In the genomic region with DNA sequence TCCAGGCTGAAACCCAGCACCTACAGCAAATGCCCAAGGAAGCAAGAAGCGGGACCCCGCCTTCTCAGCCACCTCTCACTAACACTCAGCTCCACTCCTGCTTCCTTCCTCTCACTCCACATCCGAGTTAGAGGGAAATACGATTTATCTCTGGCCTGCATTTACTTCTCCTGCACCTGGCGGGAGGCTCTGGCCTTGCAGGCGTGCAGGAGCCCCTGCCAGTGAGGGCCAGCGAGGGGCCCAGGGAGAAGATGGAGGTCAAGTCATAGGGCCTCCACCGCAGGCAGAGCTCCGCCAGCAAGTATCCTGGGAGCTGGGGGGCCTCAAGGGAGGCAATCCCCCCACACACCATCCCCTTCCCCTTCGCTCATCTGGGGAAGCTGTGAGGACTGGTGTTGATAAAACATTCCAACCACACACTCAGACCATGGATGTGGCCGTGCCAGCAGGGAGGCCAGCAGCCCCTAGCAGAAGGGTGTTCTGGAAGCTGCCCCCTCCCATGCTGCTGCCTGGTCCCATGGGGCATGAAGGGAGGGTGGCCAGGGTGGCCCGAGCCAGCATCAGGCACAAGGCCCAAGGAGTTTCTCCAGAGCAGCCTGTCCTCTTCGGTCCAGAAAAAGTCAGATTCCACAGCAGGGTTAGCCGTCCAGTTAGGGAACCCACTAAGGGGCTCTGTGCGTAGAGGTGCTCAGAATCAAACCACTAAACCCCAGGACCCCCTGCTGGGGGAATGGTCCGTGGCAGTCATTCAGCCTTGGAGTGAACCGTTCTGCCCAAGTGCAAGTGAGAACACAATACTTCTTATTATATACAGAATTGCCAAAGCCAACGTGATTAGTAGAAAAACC, we compare ENCODE assay signal across 11 cellular contexts.
DNase-seq lines count a peak whose midpoint lies in the region; TF ChIP-seq lines count a peak whose summit lies in the region.
"Had no signal": no experiment of that assay in that cellular context is flagged by ENCODE, and none has a peak within 500 bp of the region (broad histone marks: within the 10 kb centered on the region; RNA-seq: fewer than 3 reads in every experiment).

No MANE protein-coding gene starts in this region.

- intact Hi-C loops in adrenal gland (cut with DNase I), result loop anchor here (10.0 kb wide), 1 partner anchor 85 kb away; no protein-coding TSS in a partner anchor
- intact Hi-C loops in Calu3 (cut with micrococcal nuclease; ENCODE audit: unreplicated experiment), result no loop called here

- H3K4me3 Mint-ChIP-seq in Calu3 (ENCODE audit: low read depth, unreplicated experiment), result no peak overlapping the region

- H3K9ac ChIP-seq in BLaER1 treated with 17β-estradiol and CSF1 and Interleukin-3, amounts not matched to agents 10 nM and 100 nM, result peak overlapping the region in 10 of 11 experiments; percentile 4 to 63 (median 34); a peak in 14 of 22 replicates
- H3K9ac ChIP-seq in skeletal muscle satellite cell (ENCODE audit: low read depth, low read length), result peak overlapping the region; percentile 59

- peak overlapping the region in 3 of 10 experiments; percentile 1 to 43 (median 2); a peak in 4 of 20 replicates for H3K4me3 ChIP-seq in BLaER1 treated with 17β-estradiol and CSF1 and Interleukin-3, amounts not matched to agents 10 nM and 100 nM
- H3K4me3 ChIP-seq in adrenal gland (peak overlapping the region in 1 of 4 donors; percentile 37), skeletal muscle satellite cell (ENCODE audit: low read length) (peak overlapping the region; percentile 50)

- H3K36me3 ChIP-seq in BLaER1 treated with 17β-estradiol and CSF1 and Interleukin-3, amounts not matched to agents 10 nM and 100 nM, result peaks cover under 1 to 15% (median 5%) of the 10 kb centered on the region in 11 experiments; a peak in 15 of 22 replicates
- H3K36me3 ChIP-seq in adrenal gland (replicated peaks in 1 of 2) (no peaks in the 10 kb centered on the region), skeletal muscle satellite cell (ENCODE audit: insufficient read depth, low read length) (no peaks in the 10 kb centered on the region)

- H3K4me1 Mint-ChIP-seq in Calu3 (ENCODE audit: low read depth, unreplicated experiment), result no peaks in the 10 kb centered on the region

- H3K4me2 ChIP-seq in BLaER1 treated with 17β-estradiol and CSF1 and Interleukin-3, amounts not matched to agents 10 nM and 100 nM, result peak overlapping the region; percentile 74 to 97 (median 89)
- H3K4me2 ChIP-seq in skeletal muscle satellite cell (ENCODE audit: low read length), result peak overlapping the region; percentile 76

- no peak for TF ChIP-seq POLR2A in adrenal gland (IDR thresholded peaks at IDR 0.05)

- H3K27ac Mint-ChIP-seq in Calu3 (ENCODE audit: unreplicated experiment), result no peak overlapping the region

- DNase-seq in adrenal gland (peak; percentile 0 to 52 (median 21)), islet precursor cell (peak; percentile 44), GM10266 (ENCODE audit: extremely low spot score) (no peak), Calu3 (no peak), A172 (ENCODE audit: low spot score) (no peak)
- no peak for DNase-seq in effector CD8-positive, alpha-beta T cell (lab: John Stamatoyannopoulos, UW)
- DNase-seq: H7, NCI-H2081, SHP77 treated with DMSO at 0.1 percent for 48 hours had no signal

- H3K27ac ChIP-seq in BLaER1 treated with 17β-estradiol and CSF1 and Interleukin-3, amounts not matched to agents 10 nM and 100 nM, result peak overlapping the region in 8 of 11 experiments; percentile 22 to 66 (median 45); a peak in 16 of 22 replicates
- H3K27ac ChIP-seq in adrenal gland, result peak overlapping the region in 4 of 5 donors; percentile 56 to 86 (median 77)

- H3K27me3 ChIP-seq in BLaER1 treated with 17β-estradiol and CSF1 and Interleukin-3, amounts not matched to agents 10 nM and 100 nM, result 0 out of 22 replicates have a peak, but pooled peaks cover 0 to 3% (median 0%) of the 10 kb centered on the region in 11 experiments
- H3K27me3 ChIP-seq in adrenal gland (no peaks in the 10 kb centered on the region), skeletal muscle satellite cell (ENCODE audit: control insufficient read depth, insufficient read depth, low read length) (no peaks in the 10 kb centered on the region)

- no peaks in the 10 kb centered on the region for H3K36me3 Mint-ChIP-seq in Calu3 (ENCODE audit: insufficient read depth, unreplicated experiment)

- H3K9me3 ChIP-seq in BLaER1 treated with 17β-estradiol and CSF1 and Interleukin-3, amounts not matched to agents 10 nM and 100 nM (replicated peaks in 1 of 11), result peaks cover 1 to 9% (median 6%) of the 10 kb centered on the region in 11 experiments; a peak in 21 of 22 replicates
- H3K9me3 ChIP-seq in adrenal gland (replicated peaks in 1 of 3) (no peaks in the 10 kb centered on the region), skeletal muscle satellite cell (replicated peaks; ENCODE audit: low read length) (no peaks in the 10 kb centered on the region)

- TF ChIP-seq CTCF in adrenal gland (IDR thresholded peaks at IDR 0.05), result no peak
- TF ChIP-seq CTCF in GM10266 (IDR thresholded peaks at IDR 0.05; ENCODE audit: control insufficient read depth, insufficient read depth, low read depth, missing control alignments), result no peak
- TF ChIP-seq CTCF in Calu3 (IDR thresholded peaks at IDR 0.05; ENCODE audit: unreplicated experiment), result no peak

- CTCF ChIA-PET in Calu3 (lab: Charles Lee), result no interaction called here

- H3K9me3 Mint-ChIP-seq in Calu3 (ENCODE audit: low read depth, unreplicated experiment), result no peaks in the 10 kb centered on the region

- BruUV-seq in Calu3 (replicated peaks; lab: Mats Ljungman, UMichigan), result no TSS peak

- peaks cover 69 to 97% (median 95%) of the 10 kb centered on the region in 10 experiments for H3K4me1 ChIP-seq in BLaER1 treated with 17β-estradiol and CSF1 and Interleukin-3, amounts not matched to agents 10 nM and 100 nM
- H3K4me1 ChIP-seq in adrenal gland (replicated peaks in 1 of 2) (peaks cover 21 to 74% of the 10 kb centered on the region in 2 donors), skeletal muscle satellite cell (ENCODE audit: control insufficient read depth, insufficient read depth, low read length) (peaks cover 33% of the 10 kb centered on the region)

- WGBS in adrenal gland, 4 donors, result 71 to 82% (median 73%) methylated on average over 13 to 18 of the region's 18 CpGs

- no peaks in the 10 kb centered on the region for H3K27me3 Mint-ChIP-seq in Calu3 (ENCODE audit: unreplicated experiment)

- peaks cover 46 to 100% (median 94%) of the 10 kb centered on the region in 11 experiments for H4K20me1 ChIP-seq in BLaER1 treated with 17β-estradiol and CSF1 and Interleukin-3, amounts not matched to agents 10 nM and 100 nM

Comparison
In these comparisons a context has a peak if more than half of its experiments do, and no peak if none do; other contexts are left out.
1. DNase-seq: peak in adrenal gland (7 of 7) and islet precursor cell (single experiment); none in GM10266 (single experiment), Calu3 (single experiment), A172 (single experiment) and effector CD8-positive, alpha-beta T cell (single experiment).